ENCODE assay signal across 1 cellular context in the genomic region with DNA sequence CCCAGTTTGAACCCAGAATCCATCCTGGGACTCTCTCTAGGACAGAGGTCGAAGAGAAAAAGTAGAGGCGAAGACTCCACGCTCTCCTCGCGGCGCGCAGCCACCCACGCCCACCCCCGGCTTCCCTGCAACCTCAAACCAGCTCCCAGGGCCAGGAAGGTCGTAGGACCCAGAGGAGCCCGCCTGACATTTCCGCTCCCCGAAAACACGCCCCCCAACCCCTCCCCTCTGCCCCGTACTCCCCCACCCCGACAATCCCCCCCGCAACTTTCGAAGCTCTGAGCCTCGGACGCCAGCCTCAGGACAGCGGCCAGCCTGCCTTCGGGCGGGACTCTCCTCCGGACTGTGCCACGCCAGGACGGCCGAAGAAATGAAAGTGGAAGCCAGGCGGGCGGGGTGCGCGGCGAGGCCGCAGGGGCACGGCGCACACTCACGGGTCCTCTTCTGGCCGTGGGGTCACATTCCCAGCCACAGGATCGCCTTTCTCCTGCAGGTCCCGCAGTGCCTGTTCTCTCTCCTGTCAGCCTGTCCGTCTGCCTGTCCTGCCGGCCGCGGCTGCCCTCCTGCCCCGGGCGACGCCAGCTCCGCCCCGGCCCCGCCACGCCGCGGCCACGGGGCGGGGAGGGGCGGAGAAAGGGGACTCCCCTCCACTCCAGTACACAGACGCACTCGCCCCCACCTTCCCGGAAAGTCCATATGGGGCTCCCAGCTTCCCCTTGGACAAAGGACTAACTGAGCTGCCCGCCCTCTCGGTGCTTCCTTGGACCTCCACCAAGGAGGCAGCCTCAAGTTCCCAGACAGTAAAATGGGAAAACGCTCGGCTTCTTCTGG.
TF ChIP-seq lines count a peak whose summit lies in the region.

A gene (minus strand): TSS at position 535 of the 831 bp plus-strand sequence. CDS start 3,490 bp downstream, outside the sequence.

TF ChIP-seq in HepG2, 621 proteins besides CTCF, POLR2A, EP300 and RAD21 (continued from another document):
- no peak for TF ChIP-seq KDM4B (CRISPR knock-in tag; IDR thresholded peaks at IDR 0.05)
- TF ChIP-seq FOXC1 (CRISPR knock-in tag; IDR thresholded peaks at IDR 0.05; ENCODE audit: borderline replicate concordance): no peak
- TF ChIP-seq KAT2B (IDR thresholded peaks at IDR 0.05; ENCODE audit: borderline replicate concordance, low read depth, low read length): no peak
- TF ChIP-seq, protein P1, sequence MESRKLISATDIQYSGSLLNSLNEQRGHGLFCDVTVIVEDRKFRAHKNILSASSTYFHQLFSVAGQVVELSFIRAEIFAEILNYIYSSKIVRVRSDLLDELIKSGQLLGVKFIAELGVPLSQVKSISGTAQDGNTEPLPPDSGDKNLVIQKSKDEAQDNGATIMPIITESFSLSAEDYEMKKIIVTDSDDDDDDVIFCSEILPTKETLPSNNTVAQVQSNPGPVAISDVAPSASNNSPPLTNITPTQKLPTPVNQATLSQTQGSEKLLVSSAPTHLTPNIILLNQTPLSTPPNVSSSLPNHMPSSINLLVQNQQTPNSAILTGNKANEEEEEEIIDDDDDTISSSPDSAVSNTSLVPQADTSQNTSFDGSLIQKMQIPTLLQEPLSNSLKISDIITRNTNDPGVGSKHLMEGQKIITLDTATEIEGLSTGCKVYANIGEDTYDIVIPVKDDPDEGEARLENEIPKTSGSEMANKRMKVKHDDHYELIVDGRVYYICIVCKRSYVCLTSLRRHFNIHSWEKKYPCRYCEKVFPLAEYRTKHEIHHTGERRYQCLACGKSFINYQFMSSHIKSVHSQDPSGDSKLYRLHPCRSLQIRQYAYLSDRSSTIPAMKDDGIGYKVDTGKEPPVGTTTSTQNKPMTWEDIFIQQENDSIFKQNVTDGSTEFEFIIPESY (CRISPR knock-in tag; IDR thresholded peaks at IDR 0.05): no peak
- no peak for TF ChIP-seq PRMT3 (CRISPR knock-in tag; IDR thresholded peaks at IDR 0.05; ENCODE audit: borderline replicate concordance, low read depth)
- TF ChIP-seq ZNF282 (IDR thresholded peaks at IDR 0.05; ENCODE audit: partially characterized antibody): no peak
- no peak for TF ChIP-seq ZNF792 (CRISPR knock-in tag; IDR thresholded peaks at IDR 0.05)
- no peak for TF ChIP-seq ZNF256 (CRISPR knock-in tag; conservative IDR thresholded peaks at IDR 0.05)
- no peak for TF ChIP-seq HOXA7 (CRISPR knock-in tag; IDR thresholded peaks at IDR 0.05)
- no peak for TF ChIP-seq MIXL1 (CRISPR knock-in tag; IDR thresholded peaks at IDR 0.05)
- TF ChIP-seq ZNF652 (CRISPR knock-in tag; IDR thresholded peaks at IDR 0.05; ENCODE audit: borderline replicate concordance, low read depth): no peak
- peak; percentile 61; the same call in 1 of the 2 replicates for TF ChIP-seq IRF2 (CRISPR knock-in tag; IDR thresholded peaks at IDR 0.05)
- TF ChIP-seq, protein P2, sequence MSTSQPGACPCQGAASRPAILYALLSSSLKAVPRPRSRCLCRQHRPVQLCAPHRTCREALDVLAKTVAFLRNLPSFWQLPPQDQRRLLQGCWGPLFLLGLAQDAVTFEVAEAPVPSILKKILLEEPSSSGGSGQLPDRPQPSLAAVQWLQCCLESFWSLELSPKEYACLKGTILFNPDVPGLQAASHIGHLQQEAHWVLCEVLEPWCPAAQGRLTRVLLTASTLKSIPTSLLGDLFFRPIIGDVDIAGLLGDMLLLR (CRISPR knock-in tag; IDR thresholded peaks at IDR 0.05): no peak
- no peak for TF ChIP-seq U2AF2 (IDR thresholded peaks at IDR 0.05; ENCODE audit: low read depth, low read length)
- no peak for TF ChIP-seq ZNF660 (CRISPR knock-in tag; IDR thresholded peaks at IDR 0.05; ENCODE audit: borderline replicate concordance, low read depth)
- TF ChIP-seq ZNF709 (CRISPR knock-in tag; IDR thresholded peaks at IDR 0.05): 0 out of 2 replicates have a peak, but pooled peaks have one; percentile 37
- TF ChIP-seq TAF1 (CRISPR knock-in tag; IDR thresholded peaks at IDR 0.05): 0 out of 2 replicates have a peak, but pooled peaks have one; percentile 20
- TF ChIP-seq IKZF4 (CRISPR knock-in tag; IDR thresholded peaks at IDR 0.05; ENCODE audit: borderline replicate concordance, low read depth, not compliant biosample characterization): no peak
- TF ChIP-seq ZKSCAN8 (CRISPR knock-in tag; IDR thresholded peaks at IDR 0.05; ENCODE audit: borderline replicate concordance): no peak
- peak; percentile 14; the same call in 1 of the 2 replicates for TF ChIP-seq TBX2 (CRISPR knock-in tag; IDR thresholded peaks at IDR 0.05; ENCODE audit: borderline replicate concordance)
- TF ChIP-seq, protein P3, sequence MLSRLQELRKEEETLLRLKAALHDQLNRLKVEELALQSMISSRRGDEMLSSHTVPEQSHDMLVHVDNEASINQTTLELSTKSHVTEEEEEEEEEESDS (CRISPR knock-in tag; IDR thresholded peaks at IDR 0.05; ENCODE audit: borderline replicate concordance): no peak
- TF ChIP-seq NAIF1 (CRISPR knock-in tag; IDR thresholded peaks at IDR 0.05; ENCODE audit: borderline replicate concordance): no peak
- TF ChIP-seq ZNF883 (CRISPR knock-in tag; IDR thresholded peaks at IDR 0.05; ENCODE audit: not compliant biosample characterization): peak; percentile 35
- no peak for TF ChIP-seq ZNF747 (CRISPR knock-in tag; IDR thresholded peaks at IDR 0.05; ENCODE audit: borderline replicate concordance)
- TF ChIP-seq ZNF160 (CRISPR knock-in tag; IDR thresholded peaks at IDR 0.05): no peak
- TF ChIP-seq PHF8 (CRISPR knock-in tag; IDR thresholded peaks at IDR 0.05): peak; percentile 63
- no peak for TF ChIP-seq SRSF4 (IDR thresholded peaks at IDR 0.05; ENCODE audit: low read depth, low read length, poor library complexity, severe bottlenecking)
- peak; percentile 46 for TF ChIP-seq NR2C2 (CRISPR knock-in tag; IDR thresholded peaks at IDR 0.05; ENCODE audit: borderline replicate concordance)
- TF ChIP-seq, protein P4, sequence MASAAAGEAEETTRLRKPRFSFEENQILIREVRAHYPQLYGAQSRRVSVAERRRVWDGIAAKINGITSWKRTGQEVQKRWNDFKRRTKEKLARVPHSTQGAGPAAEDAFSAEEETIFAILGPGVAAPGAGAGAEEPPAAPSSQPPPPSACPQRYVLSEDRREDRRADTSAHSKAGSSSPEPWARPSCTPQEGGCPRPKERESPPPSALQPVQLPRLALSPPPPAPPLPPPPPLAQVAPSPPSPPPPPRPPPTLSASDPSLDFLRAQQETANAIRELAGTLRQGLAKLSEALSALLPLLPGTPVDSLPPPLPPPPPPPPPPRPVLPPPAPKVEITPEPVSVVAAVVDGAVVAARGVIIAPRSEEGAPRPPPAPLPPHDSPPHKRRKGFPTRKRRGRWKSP (CRISPR knock-in tag; IDR thresholded peaks at IDR 0.05): no peak
- TF ChIP-seq POLR2AphosphoS5 (IDR thresholded peaks at IDR 0.05; ENCODE audit: low read depth, low read length): peak; percentile 48
- TF ChIP-seq, protein P5, sequence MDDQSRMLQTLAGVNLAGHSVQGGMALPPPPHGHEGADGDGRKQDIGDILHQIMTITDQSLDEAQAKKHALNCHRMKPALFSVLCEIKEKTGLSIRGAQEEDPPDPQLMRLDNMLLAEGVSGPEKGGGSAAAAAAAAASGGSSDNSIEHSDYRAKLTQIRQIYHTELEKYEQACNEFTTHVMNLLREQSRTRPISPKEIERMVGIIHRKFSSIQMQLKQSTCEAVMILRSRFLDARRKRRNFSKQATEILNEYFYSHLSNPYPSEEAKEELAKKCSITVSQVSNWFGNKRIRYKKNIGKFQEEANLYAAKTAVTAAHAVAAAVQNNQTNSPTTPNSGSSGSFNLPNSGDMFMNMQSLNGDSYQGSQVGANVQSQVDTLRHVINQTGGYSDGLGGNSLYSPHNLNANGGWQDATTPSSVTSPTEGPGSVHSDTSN (CRISPR knock-in tag; IDR thresholded peaks at IDR 0.05; ENCODE audit: borderline replicate concordance): no peak
- TF ChIP-seq ZNF12 (CRISPR knock-in tag; IDR thresholded peaks at IDR 0.05): no peak
- TF ChIP-seq, protein P6, sequence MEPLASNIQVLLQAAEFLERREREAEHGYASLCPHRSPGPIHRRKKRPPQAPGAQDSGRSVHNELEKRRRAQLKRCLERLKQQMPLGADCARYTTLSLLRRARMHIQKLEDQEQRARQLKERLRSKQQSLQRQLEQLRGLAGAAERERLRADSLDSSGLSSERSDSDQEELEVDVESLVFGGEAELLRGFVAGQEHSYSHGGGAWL (CRISPR knock-in tag; IDR thresholded peaks at IDR 0.05): no peak
- no peak for TF ChIP-seq RBM39 (IDR thresholded peaks at IDR 0.05; ENCODE audit: low read depth, low read length, poor library complexity, severe bottlenecking)
- 0 out of 2 replicates have a peak, but pooled peaks have one; percentile 35 for TF ChIP-seq ZNF605 (CRISPR knock-in tag; IDR thresholded peaks at IDR 0.05)
- no peak for TF ChIP-seq MAFK (conservative IDR thresholded peaks at IDR 0.05 in 1 of 2, IDR thresholded peaks at IDR 0.05 in 1 of 2; ENCODE audit: low read length in 2 of 2)
- TF ChIP-seq, protein P7, sequence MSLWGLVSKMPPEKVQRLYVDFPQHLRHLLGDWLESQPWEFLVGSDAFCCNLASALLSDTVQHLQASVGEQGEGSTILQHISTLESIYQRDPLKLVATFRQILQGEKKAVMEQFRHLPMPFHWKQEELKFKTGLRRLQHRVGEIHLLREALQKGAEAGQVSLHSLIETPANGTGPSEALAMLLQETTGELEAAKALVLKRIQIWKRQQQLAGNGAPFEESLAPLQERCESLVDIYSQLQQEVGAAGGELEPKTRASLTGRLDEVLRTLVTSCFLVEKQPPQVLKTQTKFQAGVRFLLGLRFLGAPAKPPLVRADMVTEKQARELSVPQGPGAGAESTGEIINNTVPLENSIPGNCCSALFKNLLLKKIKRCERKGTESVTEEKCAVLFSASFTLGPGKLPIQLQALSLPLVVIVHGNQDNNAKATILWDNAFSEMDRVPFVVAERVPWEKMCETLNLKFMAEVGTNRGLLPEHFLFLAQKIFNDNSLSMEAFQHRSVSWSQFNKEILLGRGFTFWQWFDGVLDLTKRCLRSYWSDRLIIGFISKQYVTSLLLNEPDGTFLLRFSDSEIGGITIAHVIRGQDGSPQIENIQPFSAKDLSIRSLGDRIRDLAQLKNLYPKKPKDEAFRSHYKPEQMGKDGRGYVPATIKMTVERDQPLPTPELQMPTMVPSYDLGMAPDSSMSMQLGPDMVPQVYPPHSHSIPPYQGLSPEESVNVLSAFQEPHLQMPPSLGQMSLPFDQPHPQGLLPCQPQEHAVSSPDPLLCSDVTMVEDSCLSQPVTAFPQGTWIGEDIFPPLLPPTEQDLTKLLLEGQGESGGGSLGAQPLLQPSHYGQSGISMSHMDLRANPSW (CRISPR knock-in tag; IDR thresholded peaks at IDR 0.05; ENCODE audit: borderline replicate concordance): no peak
- TF ChIP-seq, protein P8, sequence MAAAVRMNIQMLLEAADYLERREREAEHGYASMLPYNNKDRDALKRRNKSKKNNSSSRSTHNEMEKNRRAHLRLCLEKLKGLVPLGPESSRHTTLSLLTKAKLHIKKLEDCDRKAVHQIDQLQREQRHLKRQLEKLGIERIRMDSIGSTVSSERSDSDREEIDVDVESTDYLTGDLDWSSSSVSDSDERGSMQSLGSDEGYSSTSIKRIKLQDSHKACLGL (CRISPR knock-in tag; IDR thresholded peaks at IDR 0.05): peak; percentile 56; the same call in 1 of the 2 replicates
- no peak for TF ChIP-seq NFE2L1 (CRISPR knock-in tag; IDR thresholded peaks at IDR 0.05; ENCODE audit: borderline replicate concordance)
- TF ChIP-seq TEAD2 (CRISPR knock-in tag; IDR thresholded peaks at IDR 0.05): no peak
- TF ChIP-seq, protein P9, sequence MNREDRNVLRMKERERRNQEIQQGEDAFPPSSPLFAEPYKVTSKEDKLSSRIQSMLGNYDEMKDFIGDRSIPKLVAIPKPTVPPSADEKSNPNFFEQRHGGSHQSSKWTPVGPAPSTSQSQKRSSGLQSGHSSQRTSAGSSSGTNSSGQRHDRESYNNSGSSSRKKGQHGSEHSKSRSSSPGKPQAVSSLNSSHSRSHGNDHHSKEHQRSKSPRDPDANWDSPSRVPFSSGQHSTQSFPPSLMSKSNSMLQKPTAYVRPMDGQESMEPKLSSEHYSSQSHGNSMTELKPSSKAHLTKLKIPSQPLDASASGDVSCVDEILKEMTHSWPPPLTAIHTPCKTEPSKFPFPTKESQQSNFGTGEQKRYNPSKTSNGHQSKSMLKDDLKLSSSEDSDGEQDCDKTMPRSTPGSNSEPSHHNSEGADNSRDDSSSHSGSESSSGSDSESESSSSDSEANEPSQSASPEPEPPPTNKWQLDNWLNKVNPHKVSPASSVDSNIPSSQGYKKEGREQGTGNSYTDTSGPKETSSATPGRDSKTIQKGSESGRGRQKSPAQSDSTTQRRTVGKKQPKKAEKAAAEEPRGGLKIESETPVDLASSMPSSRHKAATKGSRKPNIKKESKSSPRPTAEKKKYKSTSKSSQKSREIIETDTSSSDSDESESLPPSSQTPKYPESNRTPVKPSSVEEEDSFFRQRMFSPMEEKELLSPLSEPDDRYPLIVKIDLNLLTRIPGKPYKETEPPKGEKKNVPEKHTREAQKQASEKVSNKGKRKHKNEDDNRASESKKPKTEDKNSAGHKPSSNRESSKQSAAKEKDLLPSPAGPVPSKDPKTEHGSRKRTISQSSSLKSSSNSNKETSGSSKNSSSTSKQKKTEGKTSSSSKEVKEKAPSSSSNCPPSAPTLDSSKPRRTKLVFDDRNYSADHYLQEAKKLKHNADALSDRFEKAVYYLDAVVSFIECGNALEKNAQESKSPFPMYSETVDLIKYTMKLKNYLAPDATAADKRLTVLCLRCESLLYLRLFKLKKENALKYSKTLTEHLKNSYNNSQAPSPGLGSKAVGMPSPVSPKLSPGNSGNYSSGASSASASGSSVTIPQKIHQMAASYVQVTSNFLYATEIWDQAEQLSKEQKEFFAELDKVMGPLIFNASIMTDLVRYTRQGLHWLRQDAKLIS (CRISPR knock-in tag; IDR thresholded peaks at IDR 0.05): no peak
- TF ChIP-seq, protein P10, sequence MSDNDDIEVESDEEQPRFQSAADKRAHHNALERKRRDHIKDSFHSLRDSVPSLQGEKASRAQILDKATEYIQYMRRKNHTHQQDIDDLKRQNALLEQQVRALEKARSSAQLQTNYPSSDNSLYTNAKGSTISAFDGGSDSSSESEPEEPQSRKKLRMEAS (IDR thresholded peaks at IDR 0.05): peak; percentile 71
